24 cellular contexts compared by ENCODE assay signal in genomic region chr17:81210466-81210865, GRCh38. TPM values are rescaled to one million over a fixed set of nuclear protein-coding genes. Genes with fewer than 3 reads are reported as not detected.
"Had no signal": no experiment of that assay in that cellular context is flagged by ENCODE, and none has a peak within 500 bp of the region (broad histone marks: within the 10 kb centered on the region; RNA-seq: fewer than 3 reads in every experiment).

No MANE protein-coding gene starts in this region.

- H3K4me1 ChIP-seq: SJCRH30 had no signal

- H3K4me3 ChIP-seq: MG63, SJCRH30 had no signal

- H3K4me2 ChIP-seq: SK-N-SH had no signal

- H3K9me3 ChIP-seq: MG63, SJCRH30, SK-N-SH had no signal

- H3K27me3 ChIP-seq: MG63, SJCRH30 had no signal

- H3K27ac ChIP-seq: SJCRH30, VCaP had no signal

- DNase-seq: activated CD4-positive, alpha-beta memory T cell treated with anti-CD3 and anti-CD28 coated beads for 36 hours; activated CD4-positive, alpha-beta T cell treated with anti-CD3 and anti-CD28 coated beads, Interleukin-2, amount 10 ng/mL, durations not matched to agents 7 days and 5 days; activated CD4-positive, CD25-positive, alpha-beta regulatory T cell; activated CD8-positive, alpha-beta memory T cell treated with anti-CD3 and anti-CD28 coated beads for 24 hours; activated gamma-delta T cell treated with Interleukin-2 at 50 U/mL for 16 hours; activated naive CD4-positive, alpha-beta T cell treated with anti-CD3 and anti-CD28 coated beads, Interleukin-2, amount 10 ng/mL, durations not matched to agents 7 days and 5 days; activated naive CD8-positive, alpha-beta T cell treated with anti-CD3 and anti-CD28 coated beads for 36 hours; activated T-cell treated with anti-CD3 and anti-CD28 coated beads, Interleukin-2, amount 50 U/mL, for 48 hours; NCI-H1092 treated with DMSO at 0.1 percent for 48 hours; NCI-H1417 treated with DMSO at 0.1 percent for 48 hours; NCI-H187; NCI-H2081 treated with DMSO at 0.1 percent for 48 hours; NCI-H446; NCI-H524; SJCRH30; SK-N-SH; T-helper 1 cell had no signal

- H3K36me3 ChIP-seq: MG63 had no signal

RNA-seq across cellular contexts. Expression of gene AATK, which starts 44.4 kb away (rescaled TPM):
- total RNA-seq: RPMI7951 had no signal

RNA-seq across cellular contexts. Expression of gene PVALEF, which starts 45.2 kb away (rescaled TPM):
- total RNA-seq: activated CD4-positive, alpha-beta memory T cell treated with anti-CD3 and anti-CD28 coated beads for 36 hours; activated CD4-positive, alpha-beta T cell treated with anti-CD3 and anti-CD28 coated beads, Interleukin-2, amount 10 ng/mL, durations not matched to agents 7 days and 5 days; activated naive CD8-positive, alpha-beta T cell treated with anti-CD3 and anti-CD28 coated beads for 36 hours; activated T-helper 2 cell treated with anti-CD3 and anti-CD28 coated beads, Interferon-gamma antibody, Interleukin-2, Interleukin-4, amounts not matched to agents 10 μg/mL and 5 μg/mL and 100 μg/mL, durations not matched to agents 14 hours and 24 hours and 36 hours; bronchial epithelial cell; OCI-LY7; RPMI7951; T-helper 2 cell treated with Interferon-gamma antibody and Interleukin-4, amounts not matched to agents 100 ng/mL and 5 ng/mL, for 36 hours had no signal
